Comparison of ENCODE assay signal across 2 cellular contexts in the genomic region with DNA sequence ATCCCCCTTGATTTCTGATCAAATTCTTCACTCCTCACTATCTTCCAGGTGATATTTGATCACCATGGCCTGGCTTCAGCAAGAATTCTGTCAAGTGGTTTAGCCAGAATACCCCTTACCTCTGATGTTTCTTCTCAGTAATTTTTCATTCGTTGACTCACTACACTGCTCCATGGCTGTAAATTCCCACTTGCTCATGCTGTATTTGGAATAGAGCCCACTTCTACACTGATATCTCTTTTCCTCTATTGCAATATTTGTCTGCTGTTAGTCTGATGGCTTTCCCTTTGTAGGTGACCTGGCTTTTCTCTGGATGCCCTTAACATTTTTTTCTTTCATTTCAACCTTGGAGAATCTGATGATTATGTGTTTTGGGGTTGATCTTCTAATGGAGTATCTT.
TF ChIP-seq lines count a peak whose summit lies in the region.

No MANE protein-coding gene starts in this region.

TF ChIP-seq in SK-N-SH treated with all-trans-retinoic acid at 6 μM for 48 hours, 23 proteins besides CTCF, POLR2A, EP300 and RAD21 (continued from another document):
- no peak for TF ChIP-seq ISL1 (CRISPR knock-in tag; IDR thresholded peaks at IDR 0.05)

TF ChIP-seq in SK-N-SH, 30 proteins besides CTCF, POLR2A, EP300 and RAD21 (continued from another document):
- TF ChIP-seq IRF3 (IDR thresholded peaks at IDR 0.05; ENCODE audit: low read depth, low read length) (no peak), YY1 (IDR thresholded peaks at IDR 0.05; ENCODE audit: low read depth) (no peak), GABPA (IDR thresholded peaks at IDR 0.05; ENCODE audit: low read depth) (no peak), RFX5 (IDR thresholded peaks at IDR 0.05; ENCODE audit: low read length) (no peak), JUND (IDR thresholded peaks at IDR 0.05) (no peak), FOXM1 (IDR thresholded peaks at IDR 0.05; ENCODE audit: low read depth) (no peak), TCF12 (IDR thresholded peaks at IDR 0.05) (no peak), EZH2phosphoT487 (IDR thresholded peaks at IDR 0.05; ENCODE audit: borderline replicate concordance, low read depth) (no peak), MAX (IDR thresholded peaks at IDR 0.05; ENCODE audit: low read depth) (no peak), NFIC (IDR thresholded peaks at IDR 0.05; ENCODE audit: borderline replicate concordance) (no peak), SIN3A (IDR thresholded peaks at IDR 0.05; ENCODE audit: borderline replicate concordance, low read depth, low read length) (no peak), GATA2 (CRISPR knock-in tag; IDR thresholded peaks at IDR 0.05) (no peak), SMC3 (IDR thresholded peaks at IDR 0.05; ENCODE audit: low read depth, low read length) (no peak), USF1 (IDR thresholded peaks at IDR 0.05; ENCODE audit: borderline replicate concordance, low read depth) (no peak), TAF1 (IDR thresholded peaks at IDR 0.05; ENCODE audit: borderline replicate concordance, low read depth, low read length) (no peak), TEAD4 (IDR thresholded peaks at IDR 0.05; ENCODE audit: borderline replicate concordance, insufficient read depth) (no peak)
TF ChIP-seq in SK-N-SH: peak in this region for 0.
